8 cellular contexts compared by ENCODE assay signal in genomic region chr6:111805511-111806181, GRCh38.
DNase-seq lines count a peak whose midpoint lies in the region; TF ChIP-seq lines count a peak whose summit lies in the region.

No MANE protein-coding gene starts in this region.

- no peaks in the 10 kb centered on the region for H3K27me3 ChIP-seq in ascending aorta

- DNase-seq in GM13977 (ENCODE audit: low spot score) = peak; percentile 37
- peak; percentile 8 for DNase-seq in OCI-LY7 (ENCODE audit: low spot score)
- DNase-seq in astrocyte of the spinal cord (ENCODE audit: low read depth, low spot score) = peak; percentile 93
- peak; percentile 97 for DNase-seq in renal cortical epithelial cell (ENCODE audit: low read depth)
- DNase-seq in NCI-H1092 treated with DMSO at 0.1 percent for 48 hours (lab: John Stamatoyannopoulos, UW) = no peak
- no peak for DNase-seq in substantia nigra (lab: John Stamatoyannopoulos, UW)
- DNase-seq in ascending aorta (ENCODE audit: low spot score in 2 of 2) = no peak

- TF ChIP-seq CTCF in GM13977 (IDR thresholded peaks at IDR 0.05; ENCODE audit: extremely low read depth, insufficient read depth, missing control alignments) (no peak), HEK293 (tag by site-specific recombination; IDR thresholded peaks at IDR 0.05) (no peak), OCI-LY7 (conservative IDR thresholded peaks at IDR 0.05; ENCODE audit: low read length) (no peak), astrocyte of the spinal cord (IDR thresholded peaks at IDR 0.05; ENCODE audit: low read depth, low read length) (no peak), ascending aorta (IDR thresholded peaks at IDR 0.05) (no peak)

- intact Hi-C loops in OCI-LY7 (cut with micrococcal nuclease; ENCODE audit: unreplicated experiment) (no loop called here), ascending aorta (cut with DNase I) (loop anchor here (2.0 kb wide), 1 partner anchor 191 kb away; no protein-coding TSS in a partner anchor)

- in situ Hi-C loops in GM13977 (cut with MboI; ENCODE audit: low pct_unique_long_range_greater_than_20kb, low sequenced_read_pairs, unreplicated experiment) = no loop called here
- in situ Hi-C loops in astrocyte of the spinal cord (cut with HindIII; ENCODE audit: low sequenced_read_pairs) = no loop called here

- CTCF ChIA-PET in HEK293 (lab: Yijun Ruan, JAX) (interaction anchor here (0.6 to 1.2 kb wide), 8 partner anchors 12 to 1124 kb away, joined by 3 to 4 read pairs (median 3); no protein-coding TSS in a partner anchor), OCI-LY7 (lab: Charles Lee; ENCODE audit: unreplicated experiment) (no interaction called here)

- no peaks in the 10 kb centered on the region for H4K20me1 ChIP-seq in OCI-LY7 (ENCODE audit: insufficient read depth, low read length)

- H3K27ac ChIP-seq in HEK293 (ENCODE audit: extremely low read depth, low read depth, low read length) = no peak overlapping the region
- no peak overlapping the region for H3K27ac ChIP-seq in OCI-LY7 (ENCODE audit: low read depth, low read length, poor library complexity, severe bottlenecking)
- no peak overlapping the region for H3K27ac ChIP-seq in substantia nigra (ENCODE audit: low read depth, low read length, poor library complexity, severe bottlenecking)
- H3K27ac ChIP-seq in ascending aorta = no peak overlapping the region

- no peak overlapping the region for H3K4me3 ChIP-seq in HEK293 (ENCODE audit: low read depth, low read length)
- H3K4me3 ChIP-seq in OCI-LY7 (ENCODE audit: low read depth, low read length, poor library complexity, severe bottlenecking) = no peak overlapping the region
- H3K4me3 ChIP-seq in astrocyte of the spinal cord (ENCODE audit: low read depth, low read length) = no peak overlapping the region
- no peak overlapping the region for H3K4me3 ChIP-seq in ascending aorta

- H3K9me3 ChIP-seq in HEK293 (ENCODE audit: control insufficient read depth, insufficient read depth, low read depth, low read length) = no peaks in the 10 kb centered on the region
- no peaks in the 10 kb centered on the region for H3K9me3 ChIP-seq in OCI-LY7 (ENCODE audit: low read length)
- H3K9me3 ChIP-seq in ascending aorta = no peaks in the 10 kb centered on the region

- no peaks in the 10 kb centered on the region for H3K9me2 ChIP-seq in OCI-LY7 (ENCODE audit: insufficient read depth, low read length)

- H3K79me2 ChIP-seq in OCI-LY7 (ENCODE audit: insufficient read depth, low read depth, low read length) = no peaks in the 10 kb centered on the region

- H3K4me1 ChIP-seq in HEK293 (ENCODE audit: control insufficient read depth, insufficient read depth, low read length) = peaks cover 10% of the 10 kb centered on the region; the same call in 1 of the 2 replicates
- peaks cover 17% of the 10 kb centered on the region for H3K4me1 ChIP-seq in OCI-LY7 (ENCODE audit: insufficient read depth, low read length, poor library complexity, severe bottlenecking)
- peaks cover 0 to 5% of the 10 kb centered on the region in 2 donors for H3K4me1 ChIP-seq in ascending aorta

- POLR2A ChIA-PET in HEK293 (lab: Yijun Ruan, JAX) = interaction anchor here (0.6 to 1.2 kb wide), 4 partner anchors 17 to 1310 kb away, joined by 3 read pairs; partner anchors contain the start of genes FAM229B, FYN and TUBE1
- POLR2A ChIA-PET in OCI-LY7 (lab: Charles Lee) = interaction anchor here (0.6 to 1.7 kb wide), 4 partner anchors 9 to 234 kb away, joined by 3 read pairs; no protein-coding TSS in a partner anchor

- H3K36me3 ChIP-seq in HEK293 (ENCODE audit: control insufficient read depth in 2 of 2, insufficient read depth in 1 of 2, low read length in 2 of 2) (no peaks in the 10 kb centered on the region), OCI-LY7 (ENCODE audit: insufficient read depth, low read length) (no peaks in the 10 kb centered on the region), ascending aorta (no peaks in the 10 kb centered on the region)

- H3K4me2 ChIP-seq in OCI-LY7 (ENCODE audit: low read length) = peak overlapping the region; percentile 26

- no peak overlapping the region for H2AFZ ChIP-seq in OCI-LY7 (ENCODE audit: low read length)

- BruUV-seq in OCI-LY7 (replicated peaks; lab: Mats Ljungman, UMichigan) = no TSS peak

TF ChIP-seq in HEK293, 187 proteins besides CTCF, POLR2A, EP300 and RAD21 (continues in another document):
- TF ChIP-seq ZNF398 (tag by site-specific recombination; IDR thresholded peaks at IDR 0.05) (peak; percentile 65), ZNF433 (tag by site-specific recombination; IDR thresholded peaks at IDR 0.05; ENCODE audit: low read depth) (no peak), ZXDB (tag by site-specific recombination; IDR thresholded peaks at IDR 0.05) (0 out of 2 replicates have a peak, but pooled peaks have one; percentile 33), PRDM6 (tag by site-specific recombination; IDR thresholded peaks at IDR 0.05) (peak; percentile 83), ZNF768 (tag by site-specific recombination; IDR thresholded peaks at IDR 0.05) (no peak), ZNF394 (tag by site-specific recombination; IDR thresholded peaks at IDR 0.05; ENCODE audit: borderline replicate concordance) (peak; percentile 23; the same call in 1 of the 2 replicates), ZNF426 (tag by site-specific recombination; IDR thresholded peaks at IDR 0.05) (no peak), ZNF629 (tag by site-specific recombination; IDR thresholded peaks at IDR 0.05) (peak; percentile 62), OSR2 (tag by site-specific recombination; IDR thresholded peaks at IDR 0.05) (peak; percentile 48; the same call in 1 of the 2 replicates), ZNF133 (tag by site-specific recombination; IDR thresholded peaks at IDR 0.05) (no peak), ZNF596 (tag by site-specific recombination; IDR thresholded peaks at IDR 0.05) (no peak), HOXA7 (CRISPR knock-in tag; IDR thresholded peaks at IDR 0.05; ENCODE audit: borderline replicate concordance) (no peak), ZNF792 (tag by site-specific recombination; IDR thresholded peaks at IDR 0.05) (no peak)
- TF ChIP-seq, protein P1, sequence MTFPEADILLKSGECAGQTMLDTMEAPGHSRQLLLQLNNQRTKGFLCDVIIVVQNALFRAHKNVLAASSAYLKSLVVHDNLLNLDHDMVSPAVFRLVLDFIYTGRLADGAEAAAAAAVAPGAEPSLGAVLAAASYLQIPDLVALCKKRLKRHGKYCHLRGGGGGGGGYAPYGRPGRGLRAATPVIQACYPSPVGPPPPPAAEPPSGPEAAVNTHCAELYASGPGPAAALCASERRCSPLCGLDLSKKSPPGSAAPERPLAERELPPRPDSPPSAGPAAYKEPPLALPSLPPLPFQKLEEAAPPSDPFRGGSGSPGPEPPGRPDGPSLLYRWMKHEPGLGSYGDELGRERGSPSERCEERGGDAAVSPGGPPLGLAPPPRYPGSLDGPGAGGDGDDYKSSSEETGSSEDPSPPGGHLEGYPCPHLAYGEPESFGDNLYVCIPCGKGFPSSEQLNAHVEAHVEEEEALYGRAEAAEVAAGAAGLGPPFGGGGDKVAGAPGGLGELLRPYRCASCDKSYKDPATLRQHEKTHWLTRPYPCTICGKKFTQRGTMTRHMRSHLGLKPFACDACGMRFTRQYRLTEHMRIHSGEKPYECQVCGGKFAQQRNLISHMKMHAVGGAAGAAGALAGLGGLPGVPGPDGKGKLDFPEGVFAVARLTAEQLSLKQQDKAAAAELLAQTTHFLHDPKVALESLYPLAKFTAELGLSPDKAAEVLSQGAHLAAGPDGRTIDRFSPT (tag by site-specific recombination; IDR thresholded peaks at IDR 0.05) = peak; percentile 78
- TF ChIP-seq, protein P2, sequence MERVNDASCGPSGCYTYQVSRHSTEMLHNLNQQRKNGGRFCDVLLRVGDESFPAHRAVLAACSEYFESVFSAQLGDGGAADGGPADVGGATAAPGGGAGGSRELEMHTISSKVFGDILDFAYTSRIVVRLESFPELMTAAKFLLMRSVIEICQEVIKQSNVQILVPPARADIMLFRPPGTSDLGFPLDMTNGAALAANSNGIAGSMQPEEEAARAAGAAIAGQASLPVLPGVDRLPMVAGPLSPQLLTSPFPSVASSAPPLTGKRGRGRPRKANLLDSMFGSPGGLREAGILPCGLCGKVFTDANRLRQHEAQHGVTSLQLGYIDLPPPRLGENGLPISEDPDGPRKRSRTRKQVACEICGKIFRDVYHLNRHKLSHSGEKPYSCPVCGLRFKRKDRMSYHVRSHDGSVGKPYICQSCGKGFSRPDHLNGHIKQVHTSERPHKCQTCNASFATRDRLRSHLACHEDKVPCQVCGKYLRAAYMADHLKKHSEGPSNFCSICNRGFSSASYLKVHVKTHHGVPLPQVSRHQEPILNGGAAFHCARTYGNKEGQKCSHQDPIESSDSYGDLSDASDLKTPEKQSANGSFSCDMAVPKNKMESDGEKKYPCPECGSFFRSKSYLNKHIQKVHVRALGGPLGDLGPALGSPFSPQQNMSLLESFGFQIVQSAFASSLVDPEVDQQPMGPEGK (tag by site-specific recombination; IDR thresholded peaks at IDR 0.05) = peak; percentile 73

Comparison
In these comparisons a context has a peak if more than half of its experiments do, and no peak if none do; other contexts are left out.
1. DNase-seq: peak in GM13977 (single experiment), OCI-LY7 (single experiment), astrocyte of the spinal cord (single experiment) and renal cortical epithelial cell (single experiment); none in NCI-H1092 treated with DMSO at 0.1 percent for 48 hours (single experiment), substantia nigra (0 of 49) and ascending aorta (0 of 2).